Comparison of ENCODE assay signal across 8 cellular contexts in genomic region chr11:65316979-65317786, GRCh38. TPM values are rescaled to one million over a fixed set of nuclear protein-coding genes. Genes with fewer than 3 reads are reported as not detected.
DNase-seq lines count a peak whose midpoint lies in the region; ATAC-seq and TF ChIP-seq lines count a peak whose summit lies in the region.

No MANE protein-coding gene starts in this region.

- no peaks in the 10 kb centered on the region for H3K9me3 ChIP-seq in HAP-1
- H3K9me3 ChIP-seq in WERI-Rb-1 (ENCODE audit: severe bottlenecking) = no peaks in the 10 kb centered on the region
- H3K9me3 ChIP-seq in right cardiac atrium (ENCODE audit: control insufficient read depth, low read length) = no peaks in the 10 kb centered on the region

- intact Hi-C loops in right cardiac atrium (cut with DNase I) = loop anchor here in 1 of 4 donors (5.0 kb wide), 1 partner anchor 40 kb away; no protein-coding TSS in a partner anchor

- 33% methylated on average over 14 of the region's 14 CpGs for WGBS in right cardiac atrium

- H3K4me1 ChIP-seq in HAP-1 (peaks cover 16% of the 10 kb centered on the region), right cardiac atrium (ENCODE audit: control insufficient read depth, insufficient read depth, low read length) (peaks cover 3% of the 10 kb centered on the region)

- DNase-seq in HAP-1 (ENCODE audit: low spot score in 2 of 2) = peak in 1 of 2 experiments; percentile 66
- DNase-seq in WERI-Rb-1 = peak; percentile 68
- peak; percentile 86 to 90 (median 87) for DNase-seq in right cardiac atrium
- DNase-seq in skeletal muscle cell (ENCODE audit: low read depth) = no peak
- no peak for DNase-seq in NCI-H2171 treated with DMSO at 0.1 percent for 48 hours (lab: John Stamatoyannopoulos, UW)
- no peak for DNase-seq in stimulated activated CD4-positive, alpha-beta T cell treated with anti-CD3 and anti-CD28 coated beads, Interleukin-4, amount 100 ng/mL, for 4 hours
- DNase-seq in HuH-7 (ENCODE audit: low spot score) = no peak

- peaks cover 20% of the 10 kb centered on the region for H3K36me3 ChIP-seq in HAP-1 (replicated peaks)
- peaks cover 16% of the 10 kb centered on the region for H3K36me3 ChIP-seq in WERI-Rb-1

- ATAC-seq in right cardiac atrium (peak; percentile 6 to 64), GM18907 (IDR thresholded peaks at IDR 0.05; ENCODE audit: unreplicated experiment) (no peak)

- no peak for TF ChIP-seq CTCF in WERI-Rb-1 (IDR thresholded peaks at IDR 0.05; ENCODE audit: low read depth, low read length)

- H3K27ac ChIP-seq in WERI-Rb-1 (peak overlapping the region; percentile 42; the same call in 1 of the 2 replicates), right cardiac atrium (ENCODE audit: low read length) (peak overlapping the region; percentile 81)

- H3K4me3 ChIP-seq in HAP-1 (peak overlapping the region; percentile 9), WERI-Rb-1 (ENCODE audit: low read depth, low read length) (no peak overlapping the region), right cardiac atrium (ENCODE audit: low read length) (peak overlapping the region; percentile 5), skeletal muscle cell (ENCODE audit: low read depth, low read length) (peak overlapping the region; percentile 67)

- H3K27me3 ChIP-seq in HAP-1 (ENCODE audit: low read depth) (no peaks in the 10 kb centered on the region), WERI-Rb-1 (ENCODE audit: insufficient read depth, low read depth, severe bottlenecking) (no peaks in the 10 kb centered on the region), right cardiac atrium (ENCODE audit: control insufficient read depth, insufficient read depth) (no peaks in the 10 kb centered on the region)

- in situ Hi-C loops in HAP-1 (cut with MboI; ENCODE audit: low sequenced_read_pairs) = no loop called here

RNA-seq across cellular contexts. Expression of gene CDC42EP2, which starts 2.5 kb away (rescaled TPM):
- total RNA-seq in right cardiac atrium = 10 to 100 TPM in 2 of 4 donors, 1 to 10 TPM in 2; 9.1 to 21.2 (median 10.7) TPM
- polyA plus RNA-seq in right cardiac atrium = 12.2 TPM

RNA-seq across cellular contexts. Expression of gene DPF2, which starts 16.5 kb away (rescaled TPM):
- total RNA-seq in right cardiac atrium = 10 to 100 TPM; 51.9 to 61.6 (median 59.7) TPM
- polyA plus RNA-seq in right cardiac atrium = 33.2 TPM

RNA-seq across cellular contexts. Expression of gene TIGD3, which starts 37.4 kb away (rescaled TPM):
- under 1 TPM in 3 of 4 donors, not detected in 1; 0.14 to 0.23 (median 0.15) TPM for total RNA-seq in right cardiac atrium
- 0.20 TPM for polyA plus RNA-seq in right cardiac atrium

RNA-seq across cellular contexts. Expression of gene POLA2, which starts 55.4 kb away (rescaled TPM):
- 10 to 100 TPM in 1 of 4 donors, 1 to 10 TPM in 3; 5.8 to 13.1 (median 7.5) TPM for total RNA-seq in right cardiac atrium
- polyA plus RNA-seq in right cardiac atrium = 5.7 TPM

Comparison
In these comparisons a context has a peak if more than half of its experiments do, and no peak if none do; other contexts are left out.
1. DNase-seq: peak in WERI-Rb-1 (single experiment) and right cardiac atrium (3 of 3); none in skeletal muscle cell (single experiment), NCI-H2171 treated with DMSO at 0.1 percent for 48 hours (single experiment), stimulated activated CD4-positive, alpha-beta T cell treated with anti-CD3 and anti-CD28 coated beads, Interleukin-4, amount 100 ng/mL, for 4 hours (0 of 2) and HuH-7 (single experiment).